ENCODE assay signal across 23 cellular contexts in the genomic region with DNA sequence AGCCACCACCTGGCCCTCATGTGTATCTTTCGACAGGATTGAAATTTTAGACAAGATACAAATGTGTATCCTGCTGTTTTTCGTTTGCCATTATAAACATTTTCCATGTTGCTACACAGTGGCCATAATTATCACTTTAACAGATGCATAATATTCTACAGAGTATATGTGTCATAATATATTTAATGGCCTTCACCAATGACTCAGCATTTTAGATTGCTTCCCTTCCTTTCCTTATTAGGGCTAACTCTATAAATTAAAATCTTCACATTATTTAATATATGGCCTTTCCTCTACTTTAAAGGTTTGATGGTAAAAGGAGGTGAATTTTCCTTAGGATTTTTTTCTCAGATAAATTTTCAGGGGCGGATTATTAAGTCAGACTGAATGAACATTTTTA.
"Had no signal": no experiment of that assay in that cellular context is flagged by ENCODE, and none has a peak within 500 bp of the region (broad histone marks: within the 10 kb centered on the region; RNA-seq: fewer than 3 reads in every experiment).

No MANE protein-coding gene starts in this region.

- H3K9me3 ChIP-seq: SK-N-SH had no signal

- ATAC-seq: Panc1, T-cell had no signal

- FAIRE-seq: HTR-8/SVneo had no signal

- H3K9ac ChIP-seq: KMS-11, SK-N-SH had no signal

- H3K4me2 ChIP-seq: KMS-11, SK-N-SH had no signal

- DNase-seq: Kasumi-1, MM.1S, NCI-H1092 treated with DMSO at 0.1 percent for 48 hours, NCI-H1436, NCI-H187, NCI-H2029, NCI-H2081 treated with DMSO at 0.1 percent for 48 hours, NCI-H2171, NCI-H226, NCI-H446, NCI-H510A, NCI-H524 treated with DMSO at 0.1 percent for 48 hours, NCI-H69, OCI-M1, SHP77, SK-N-SH, SW 1271, T-cell had no signal

- H3K27ac ChIP-seq: HL-60, KMS-11, RWPE1 had no signal
